ENCODE assay signal across 23 cellular contexts in the genomic region with DNA sequence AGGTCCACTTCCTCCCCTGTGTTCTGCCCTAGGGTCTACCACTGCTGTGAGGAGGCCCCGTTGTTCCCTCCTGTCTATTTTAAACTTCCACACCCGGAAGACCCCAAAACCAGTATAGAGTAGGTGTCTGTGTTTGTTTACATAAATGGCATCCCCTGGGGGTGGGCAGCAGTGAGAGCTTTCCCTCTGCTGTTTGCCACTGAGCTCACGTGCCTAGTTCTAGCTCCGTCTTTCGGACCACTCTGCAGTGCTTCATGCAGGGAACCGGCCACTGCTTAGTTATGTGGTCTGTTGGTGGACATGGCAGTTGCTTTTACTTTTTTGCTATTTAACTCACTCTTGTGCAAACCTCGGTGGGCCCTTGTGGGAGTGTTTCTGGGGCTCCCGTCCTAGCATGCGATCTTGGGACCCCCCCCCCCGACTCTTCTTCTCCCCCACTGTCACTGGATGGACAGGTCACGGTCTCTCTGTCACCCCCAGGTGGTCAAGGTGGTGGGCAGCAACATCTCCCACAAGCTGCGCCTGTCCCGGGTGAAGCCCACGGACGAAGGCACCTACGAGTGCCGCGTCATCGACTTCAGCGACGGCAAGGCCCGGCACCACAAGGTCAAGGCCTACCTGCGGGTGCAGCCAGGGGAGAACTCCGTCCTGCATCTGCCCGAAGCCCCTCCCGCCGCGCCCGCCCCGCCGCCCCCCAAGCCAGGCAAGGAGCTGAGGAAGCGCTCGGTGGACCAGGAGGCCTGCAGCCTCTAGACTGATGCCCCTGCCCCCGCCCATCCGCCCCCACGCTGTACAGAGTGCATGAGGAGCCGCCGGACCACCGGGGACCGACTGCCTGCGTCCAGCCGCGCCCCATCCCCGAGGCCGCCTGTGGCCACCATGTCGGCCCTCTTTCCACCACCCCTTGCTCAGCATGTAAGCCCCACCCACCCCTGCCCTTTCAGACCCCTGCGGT. TPM values are rescaled to one million over a fixed set of nuclear protein-coding genes. Genes with fewer than 3 reads are reported as not detected.
DNase-seq lines count a peak whose midpoint lies in the region; FAIRE-seq and TF ChIP-seq lines count a peak whose summit lies in the region.
"Had no signal": no experiment of that assay in that cellular context is flagged by ENCODE, and none has a peak within 500 bp of the region (broad histone marks: within the 10 kb centered on the region; RNA-seq: fewer than 3 reads in every experiment).

No MANE protein-coding gene starts in this region.

- no peak overlapping the region for H2BK5ac ChIP-seq in mesenchymal stem cell (ENCODE audit: low read depth, low read length, poor library complexity, severe bottlenecking)

- TF ChIP-seq EP300 in suprapubic skin (IDR thresholded peaks at IDR 0.05): no peak

- no peak overlapping the region for H4K8ac ChIP-seq in mesenchymal stem cell (ENCODE audit: low read length)

- no peak overlapping the region for H3K4me3 Mint-ChIP-seq in endodermal cell
- H3K4me3 Mint-ChIP-seq: CD8-positive, alpha-beta memory T cell; memory B cell; natural killer cell; stimulated activated effector memory CD8-positive, alpha-beta T cell treated with anti-CD3 and anti-CD28 coated beads, Interleukin-12 subunit alpha, Interleukin-12 subunit beta, amount 100 ng/mL, for 72 hours; T-helper 2 cell treated with Interferon-gamma antibody and Interleukin-4, amounts not matched to agents 5 μg/mL and 100 μg/mL, for 36 hours had no signal

- H3K27me3 ChIP-seq in endodermal cell (ENCODE audit: control insufficient read depth, insufficient read depth, low read length, poor library complexity, severe bottlenecking) (no peaks in the 10 kb centered on the region), suprapubic skin (peaks cover 8% of the 10 kb centered on the region), mesenchymal stem cell (ENCODE audit: control insufficient read depth in 1 of 2, insufficient read depth in 1 of 2, low read length in 2 of 2) (peaks cover 12 to 33% of the 10 kb centered on the region in 2 experiments)
- H3K27me3 ChIP-seq: body of pancreas, SJCRH30, thyroid gland had no signal

- DNase-seq in activated CD8-positive, alpha-beta memory T cell treated with anti-CD3 and anti-CD28 coated beads for 24 hours: peak; percentile 43
- DNase-seq in activated CD8-positive, alpha-beta memory T cell treated with anti-CD3 and anti-CD28 coated beads, Interleukin-2, amount 50 U/mL, for 4 hours: no peak
- DNase-seq in HTR-8/SVneo (ENCODE audit: insufficient read length, low spot score): no peak
- peak; percentile 72 for DNase-seq in endodermal cell
- peak; percentile 59 to 69 for DNase-seq in suprapubic skin (ENCODE audit: low spot score in 2 of 2)
- DNase-seq in NCI-H187 (lab: John Stamatoyannopoulos, UW): no peak
- no peak for DNase-seq in mesenchymal stem cell
- no peak for DNase-seq in SIG-M5 treated with dmso at 0.1 percent for 504 hours (lab: John Stamatoyannopoulos, UW; ENCODE audit: unreplicated experiment)
- DNase-seq: activated CD4-positive, alpha-beta T cell treated with anti-CD3 and anti-CD28 coated beads for 1 hour; activated naive CD4-positive, alpha-beta T cell treated with anti-CD3 and anti-CD28 coated beads, Interleukin-2, amount 50 U/mL, for 16 hours; body of pancreas; CD8-positive, alpha-beta memory T cell; glutamatergic neuron; natural killer cell; NCI-H1436; NCI-H345; SJCRH30 had no signal

- H3K14ac ChIP-seq in mesenchymal stem cell (ENCODE audit: low read length in 2 of 2): no peak overlapping the region

- FAIRE-seq in HTR-8/SVneo (lab: Jason Lieb, UNC): peak; percentile 49
- FAIRE-seq: A204.1 had no signal

- H2AK5ac ChIP-seq in mesenchymal stem cell (ENCODE audit: low read length, severe bottlenecking): no peak overlapping the region

- peaks cover 11% of the 10 kb centered on the region for H3K4me1 Mint-ChIP-seq in endodermal cell
- H3K4me1 Mint-ChIP-seq: CD8-positive, alpha-beta memory T cell; memory B cell; natural killer cell; stimulated activated effector memory CD8-positive, alpha-beta T cell treated with anti-CD3 and anti-CD28 coated beads, Interleukin-12 subunit alpha, Interleukin-12 subunit beta, amount 100 ng/mL, for 72 hours had no signal

- H3K9ac ChIP-seq in endodermal cell (ENCODE audit: extremely low read depth, low read length, poor library complexity, severe bottlenecking) (no peak overlapping the region), mesenchymal stem cell (ENCODE audit: low read length) (no peak overlapping the region)

- no peak overlapping the region for H2AFZ ChIP-seq in mesenchymal stem cell (ENCODE audit: low read depth, low read length)

- H2BK15ac ChIP-seq in mesenchymal stem cell (ENCODE audit: low read depth, poor library complexity, severe bottlenecking): no peak overlapping the region

- H3K36me3 ChIP-seq in endodermal cell (ENCODE audit: control insufficient read depth, insufficient read depth, low read length): no peaks in the 10 kb centered on the region
- H3K36me3 ChIP-seq in suprapubic skin: no peaks in the 10 kb centered on the region
- H3K36me3 ChIP-seq in mesenchymal stem cell (ENCODE audit: control insufficient read depth in 1 of 2, insufficient read depth in 2 of 2, low read depth in 1 of 2, low read length in 2 of 2): no peaks in the 10 kb centered on the region
- H3K36me3 ChIP-seq: SJCRH30, thyroid gland had no signal

- H2BK12ac ChIP-seq in mesenchymal stem cell (ENCODE audit: low read length in 2 of 2): no peak overlapping the region

- H3K36me3 Mint-ChIP-seq in endodermal cell (ENCODE audit: low read depth): no peaks in the 10 kb centered on the region
- H3K36me3 Mint-ChIP-seq: natural killer cell; stimulated activated effector memory CD8-positive, alpha-beta T cell treated with anti-CD3 and anti-CD28 coated beads, Interleukin-12 subunit alpha, Interleukin-12 subunit beta, amount 100 ng/mL, for 72 hours had no signal

- WGBS in endodermal cell (ENCODE audit: insufficient coverage in 1 of 2, insufficient read length in 1 of 2), 2 experiments: 95 to 98% methylated on average over 31 to 46 of the region's 47 CpGs
- whole genome bisulfite sequencing in suprapubic skin: 91% methylated on average over 44 of the region's 47 CpGs
- 95% methylated on average over 43 of the region's 47 CpGs for WGBS in mesenchymal stem cell

- no peak overlapping the region for H3K27ac Mint-ChIP-seq in endodermal cell
- H3K27ac Mint-ChIP-seq: CD8-positive, alpha-beta memory T cell; memory B cell; natural killer cell; stimulated activated effector memory CD8-positive, alpha-beta T cell treated with anti-CD3 and anti-CD28 coated beads, Interleukin-12 subunit alpha, Interleukin-12 subunit beta, amount 100 ng/mL, for 72 hours; T-helper 2 cell treated with Interferon-gamma antibody and Interleukin-4, amounts not matched to agents 5 μg/mL and 100 μg/mL, for 36 hours had no signal

- H3K27me3 Mint-ChIP-seq in endodermal cell (ENCODE audit: insufficient read depth): peaks cover 5% of the 10 kb centered on the region

- H3K4me2 ChIP-seq in mesenchymal stem cell (ENCODE audit: low read length, poor library complexity, severe bottlenecking): no peak overlapping the region

- H3K79me1 ChIP-seq in mesenchymal stem cell (replicated peaks; ENCODE audit: low read length, poor library complexity, severe bottlenecking): no peaks in the 10 kb centered on the region

- H3K4me3 ChIP-seq in endodermal cell (ENCODE audit: low read length) (no peak overlapping the region), suprapubic skin (no peak overlapping the region), mesenchymal stem cell (ENCODE audit: insufficient read depth in 1 of 2, low read depth in 1 of 2, low read length in 2 of 2) (no peak overlapping the region)
- H3K4me3 ChIP-seq: body of pancreas, dorsolateral prefrontal cortex, SJCRH30, thyroid gland had no signal

- no peak overlapping the region for H3K23ac ChIP-seq in mesenchymal stem cell (ENCODE audit: low read length in 2 of 2)

- peaks cover 12% of the 10 kb centered on the region for H3K9me3 Mint-ChIP-seq in endodermal cell
- H3K9me3 Mint-ChIP-seq: natural killer cell; T-helper 2 cell treated with Interferon-gamma antibody and Interleukin-4, amounts not matched to agents 5 μg/mL and 100 μg/mL, for 36 hours had no signal

- no peaks in the 10 kb centered on the region for H3K4me1 ChIP-seq in endodermal cell (ENCODE audit: control insufficient read depth, insufficient read depth, low read length)
- H3K4me1 ChIP-seq in suprapubic skin: no peaks in the 10 kb centered on the region
- no peaks in the 10 kb centered on the region for H3K4me1 ChIP-seq in mesenchymal stem cell (ENCODE audit: control insufficient read depth, insufficient read depth, low read depth, low read length)
- H3K4me1 ChIP-seq: body of pancreas, SJCRH30, thyroid gland had no signal

- no peak for TF ChIP-seq POLR2A in suprapubic skin (IDR thresholded peaks at IDR 0.05)

- no peak overlapping the region for H3K4ac ChIP-seq in mesenchymal stem cell (ENCODE audit: low read depth in 1 of 2, low read length in 2 of 2)

- H2BK120ac ChIP-seq in mesenchymal stem cell (ENCODE audit: low read depth, low read length): no peak overlapping the region

- H4K91ac ChIP-seq in mesenchymal stem cell (ENCODE audit: low read length): no peak overlapping the region

- no peak overlapping the region for H3K18ac ChIP-seq in mesenchymal stem cell (ENCODE audit: low read depth in 1 of 2, low read length in 2 of 2)

- H3K27ac ChIP-seq in endodermal cell (ENCODE audit: low read depth, low read length): no peak overlapping the region
- no peak overlapping the region for H3K27ac ChIP-seq in suprapubic skin
- no peak overlapping the region for H3K27ac ChIP-seq in mesenchymal stem cell (ENCODE audit: low read length, poor library complexity, severe bottlenecking)
- H3K27ac ChIP-seq: body of pancreas, SJCRH30, thyroid gland had no signal

- TF ChIP-seq CTCF in endodermal cell (conservative IDR thresholded peaks at IDR 0.05) (peak; percentile 62), suprapubic skin (IDR thresholded peaks at IDR 0.05) (no peak)

- H3K9me3 ChIP-seq in endodermal cell (ENCODE audit: control insufficient read depth, low read length) (peaks cover 7% of the 10 kb centered on the region), suprapubic skin (no peaks in the 10 kb centered on the region), mesenchymal stem cell (ENCODE audit: control insufficient read depth, low read length) (peaks cover 16% of the 10 kb centered on the region)
- H3K9me3 ChIP-seq: SJCRH30, thyroid gland had no signal

RNA-seq across cellular contexts. Expression of a gene that starts 40.9 kb away (rescaled TPM):
- total RNA-seq in endodermal cell: 1 to 10 TPM; 1.4 to 2.9 TPM
- polyA plus RNA-seq in endodermal cell (2013, experiment 1 of 2): 27.8 TPM
- 22.4 TPM for polyA plus RNA-seq in endodermal cell (2013, experiment 2 of 2)
- 1 to 10 TPM in 1 of 4 donors, under 1 TPM in 1, not detected in 2; 0.78 to 1.4 TPM for total RNA-seq in suprapubic skin
- polyA plus RNA-seq in mesenchymal stem cell (2013, experiment 1 of 2): 2.1 TPM
- polyA plus RNA-seq in mesenchymal stem cell (2013, experiment 2 of 2): 2.4 TPM
- total RNA-seq: CD8-positive, alpha-beta memory T cell had no signal
- polyA plus RNA-seq: CD8-positive, alpha-beta memory T cell had no signal

Comparison
In these comparisons a context has a peak if more than half of its experiments do, and no peak if none do; other contexts are left out.
1. DNase-seq: peak in activated CD8-positive, alpha-beta memory T cell treated with anti-CD3 and anti-CD28 coated beads for 24 hours (single experiment), endodermal cell (single experiment) and suprapubic skin (2 of 2); none in activated CD8-positive, alpha-beta memory T cell treated with anti-CD3 and anti-CD28 coated beads, Interleukin-2, amount 50 U/mL, for 4 hours (single experiment), HTR-8/SVneo (single experiment), NCI-H187 (0 of 2), mesenchymal stem cell (single experiment) and SIG-M5 treated with dmso at 0.1 percent for 504 hours (single experiment).